15 cellular contexts compared by ENCODE assay signal in genomic region chr11:113571531-113571930, GRCh38.
DNase-seq lines count a peak whose midpoint lies in the region; ATAC-seq and TF ChIP-seq lines count a peak whose summit lies in the region.
"Had no signal": no experiment of that assay in that cellular context is flagged by ENCODE, and none has a peak within 500 bp of the region (broad histone marks: within the 10 kb centered on the region; RNA-seq: fewer than 3 reads in every experiment).

No MANE protein-coding gene starts in this region.

- H3K36me3 ChIP-seq in H7 (replicated peaks; ENCODE audit: control insufficient read depth, insufficient read depth, low read length), result no peaks in the 10 kb centered on the region
- no peaks in the 10 kb centered on the region for H3K36me3 ChIP-seq in ascending aorta
- H3K36me3 ChIP-seq: BLaER1 treated with 17β-estradiol and CSF1 and Interleukin-3, amounts not matched to agents 10 nM and 100 nM had no signal

- H3K4me3 ChIP-seq in H7 (ENCODE audit: insufficient read depth, low read depth, low read length) (no peak overlapping the region), ascending aorta (no peak overlapping the region), dorsolateral prefrontal cortex (no peak overlapping the region)
- H3K4me3 ChIP-seq: BLaER1 treated with 17β-estradiol and CSF1 and Interleukin-3, amounts not matched to agents 10 nM and 100 nM; GM23248 had no signal

- no peak for TF ChIP-seq CTCF in ascending aorta (IDR thresholded peaks at IDR 0.05)
- TF ChIP-seq CTCF in nephron (IDR thresholded peaks at IDR 0.05; ENCODE audit: unreplicated experiment in 3 of 3), result no peak
- no peak for TF ChIP-seq CTCF in dorsolateral prefrontal cortex (IDR thresholded peaks at IDR 0.05 in 54 of 56, conservative IDR thresholded peaks at IDR 0.05 in 2 of 56; ENCODE audit: low read depth in 1 of 56, partially characterized antibody in 56 of 56)

- no peaks in the 10 kb centered on the region for H3K27me3 ChIP-seq in H7 (ENCODE audit: control insufficient read depth, insufficient read depth, low read length)
- H3K27me3 ChIP-seq in ascending aorta, result no peaks in the 10 kb centered on the region
- H3K27me3 ChIP-seq in dorsolateral prefrontal cortex, result peaks cover 0 to 9% (median 0%) of the 10 kb centered on the region in 45 donors
- H3K27me3 ChIP-seq: BLaER1 treated with 17β-estradiol and CSF1 and Interleukin-3, amounts not matched to agents 10 nM and 100 nM had no signal

- ATAC-seq in stimulated activated naive CD8-positive, alpha-beta T cell treated with anti-CD3 and anti-CD28 coated beads, Interleukin-15, amount 100 ng/mL, for 72 hours, result no peak
- ATAC-seq: HCT116 had no signal

- H3K27ac ChIP-seq in ascending aorta (peak overlapping the region; percentile 63 to 74), dorsolateral prefrontal cortex (no peak overlapping the region)
- H3K27ac ChIP-seq: BLaER1 treated with 17β-estradiol and CSF1 and Interleukin-3, amounts not matched to agents 10 nM and 100 nM; GM23248; HL-60 had no signal

- no peaks in the 10 kb centered on the region for H3K9me3 Mint-ChIP-seq in nephron
- no peaks in the 10 kb centered on the region for H3K9me3 Mint-ChIP-seq in stimulated activated naive CD8-positive, alpha-beta T cell treated with anti-CD3 and anti-CD28 coated beads, Interleukin-15, amount 100 ng/mL, for 72 hours
- H3K9me3 Mint-ChIP-seq in activated CD4-positive, alpha-beta T cell treated with anti-CD3 and anti-CD28 coated beads, Interleukin-2, amount 10 ng/mL, durations not matched to agents 7 days and 5 days, result no peaks in the 10 kb centered on the region
- H3K9me3 Mint-ChIP-seq: CD8-positive, alpha-beta memory T cell had no signal

- peaks cover 31% of the 10 kb centered on the region for H3K4me1 Mint-ChIP-seq in nephron
- H3K4me1 Mint-ChIP-seq in stimulated activated naive CD8-positive, alpha-beta T cell treated with anti-CD3 and anti-CD28 coated beads, Interleukin-15, amount 100 ng/mL, for 72 hours, result no peaks in the 10 kb centered on the region
- H3K4me1 Mint-ChIP-seq in activated CD4-positive, alpha-beta T cell treated with anti-CD3 and anti-CD28 coated beads, Interleukin-2, amount 10 ng/mL, durations not matched to agents 7 days and 5 days, result no peaks in the 10 kb centered on the region
- H3K4me1 Mint-ChIP-seq: B cell; CD8-positive, alpha-beta memory T cell had no signal

- intact Hi-C loops in ascending aorta (cut with DNase I), result loop anchor here (5.0 kb wide), 1 partner anchor 61 kb away; no protein-coding TSS in a partner anchor
- intact Hi-C loops in dorsolateral prefrontal cortex (cut with DNase I), result no loop called here

- POLR2A ChIA-PET in activated CD4-positive, alpha-beta T cell treated with anti-CD3 and anti-CD28 coated beads, Interleukin-2, amount 10 ng/mL, durations not matched to agents 7 days and 5 days (lab: Charles Lee), result no interaction called here

- no peaks in the 10 kb centered on the region for H3K9me3 ChIP-seq in ascending aorta
- H3K9me3 ChIP-seq: BLaER1 treated with 17β-estradiol and CSF1 and Interleukin-3, amounts not matched to agents 10 nM and 100 nM had no signal

- H3K4me3 Mint-ChIP-seq in nephron, result peak overlapping the region in 1 of 3 experiments; percentile 1
- no peak overlapping the region for H3K4me3 Mint-ChIP-seq in stimulated activated naive CD8-positive, alpha-beta T cell treated with anti-CD3 and anti-CD28 coated beads, Interleukin-15, amount 100 ng/mL, for 72 hours
- no peak overlapping the region for H3K4me3 Mint-ChIP-seq in activated CD4-positive, alpha-beta T cell treated with anti-CD3 and anti-CD28 coated beads, Interleukin-2, amount 10 ng/mL, durations not matched to agents 7 days and 5 days
- H3K4me3 Mint-ChIP-seq: B cell; CD8-positive, alpha-beta memory T cell; HFFc6 had no signal

- H3K27me3 Mint-ChIP-seq in nephron (ENCODE audit: low read depth), result peaks cover 18% of the 10 kb centered on the region
- peaks cover 61% of the 10 kb centered on the region for H3K27me3 Mint-ChIP-seq in stimulated activated naive CD8-positive, alpha-beta T cell treated with anti-CD3 and anti-CD28 coated beads, Interleukin-15, amount 100 ng/mL, for 72 hours
- H3K27me3 Mint-ChIP-seq in activated CD4-positive, alpha-beta T cell treated with anti-CD3 and anti-CD28 coated beads, Interleukin-2, amount 10 ng/mL, durations not matched to agents 7 days and 5 days, result peaks cover 15% of the 10 kb centered on the region

- CTCF ChIA-PET in activated CD4-positive, alpha-beta T cell treated with anti-CD3 and anti-CD28 coated beads, Interleukin-2, amount 10 ng/mL, durations not matched to agents 7 days and 5 days (lab: Charles Lee), result interaction anchor here (0.7 to 1.3 kb wide), 2 partner anchors 19 to 216 kb away, joined by 3 to 4 read pairs; no protein-coding TSS in a partner anchor

- H3K27ac Mint-ChIP-seq in nephron, result peak overlapping the region in 2 of 3 experiments; percentile 66 to 74
- no peak overlapping the region for H3K27ac Mint-ChIP-seq in stimulated activated naive CD8-positive, alpha-beta T cell treated with anti-CD3 and anti-CD28 coated beads, Interleukin-15, amount 100 ng/mL, for 72 hours
- no peak overlapping the region for H3K27ac Mint-ChIP-seq in activated CD4-positive, alpha-beta T cell treated with anti-CD3 and anti-CD28 coated beads, Interleukin-2, amount 10 ng/mL, durations not matched to agents 7 days and 5 days
- H3K27ac Mint-ChIP-seq: B cell; CD8-positive, alpha-beta memory T cell; HFFc6 had no signal

- no peaks in the 10 kb centered on the region for H3K36me3 Mint-ChIP-seq in nephron (ENCODE audit: low read depth)
- H3K36me3 Mint-ChIP-seq in activated CD4-positive, alpha-beta T cell treated with anti-CD3 and anti-CD28 coated beads, Interleukin-2, amount 10 ng/mL, durations not matched to agents 7 days and 5 days (ENCODE audit: low read depth), result no peaks in the 10 kb centered on the region
- H3K36me3 Mint-ChIP-seq: CD8-positive, alpha-beta memory T cell had no signal

- DNase-seq in H7 (peak; percentile 40), ascending aorta (ENCODE audit: low spot score in 2 of 2) (no peak), dorsolateral prefrontal cortex (no peak)
- DNase-seq in stimulated activated naive CD8-positive, alpha-beta T cell treated with anti-CD3 and anti-CD28 coated beads, Interleukin-15, amount 100 ng/mL, for 72 hours, result no peak
- DNase-seq in stimulated activated CD4-positive, alpha-beta T cell treated with anti-CD3 and anti-CD28 coated beads, Interleukin-1b, Interleukin-23, amount 100 ng/mL, for 48 hours, result no peak
- DNase-seq in activated CD4-positive, alpha-beta T cell treated with anti-CD3 and anti-CD28 coated beads, Interleukin-2, amount 10 ng/mL, durations not matched to agents 7 days and 5 days, result no peak
- DNase-seq: CD8-positive, alpha-beta memory T cell; COR-L47; GM23248; HFFc6 had no signal

- H3K4me1 ChIP-seq in ascending aorta, result peaks cover 4 to 16% of the 10 kb centered on the region in 2 donors
- H3K4me1 ChIP-seq: BLaER1 treated with 17β-estradiol and CSF1 and Interleukin-3, amounts not matched to agents 10 nM and 100 nM had no signal

Comparison
In these comparisons a context has a peak if more than half of its experiments do, and no peak if none do; other contexts are left out.
1. H3K27ac ChIP-seq: peak in ascending aorta (2 of 2); none in dorsolateral prefrontal cortex (0 of 59).
2. H3K27ac Mint-ChIP-seq: peak in nephron (2 of 3); none in stimulated activated naive CD8-positive, alpha-beta T cell treated with anti-CD3 and anti-CD28 coated beads, Interleukin-15, amount 100 ng/mL, for 72 hours (0 of 2) and activated CD4-positive, alpha-beta T cell treated with anti-CD3 and anti-CD28 coated beads, Interleukin-2, amount 10 ng/mL, durations not matched to agents 7 days and 5 days (single experiment).